ENCODE assay signal across 25 cellular contexts in the genomic region with DNA sequence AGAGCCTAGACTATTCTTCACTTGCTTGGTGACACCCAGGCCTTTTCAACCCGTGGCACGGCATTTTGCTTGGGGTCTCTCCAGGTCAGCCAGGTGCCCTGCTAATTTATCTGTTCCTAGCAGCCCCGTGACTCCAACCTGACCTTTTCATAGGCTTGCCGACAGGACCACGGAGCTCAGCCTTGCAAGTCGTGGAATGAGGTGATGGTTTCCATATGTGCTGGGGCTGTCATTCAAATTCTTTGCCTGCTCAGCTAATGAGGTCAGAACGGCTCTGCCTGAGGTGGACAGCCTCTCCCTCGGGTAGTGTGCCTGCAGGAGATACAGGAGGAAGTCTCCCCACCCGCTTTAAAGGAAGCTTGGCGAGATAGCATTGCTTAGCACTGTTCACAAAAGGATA.
DNase-seq lines count a peak whose midpoint lies in the region; ATAC-seq, FAIRE-seq and TF ChIP-seq lines count a peak whose summit lies in the region.
"Had no signal": no experiment of that assay in that cellular context is flagged by ENCODE, and none has a peak within 500 bp of the region (broad histone marks: within the 10 kb centered on the region; RNA-seq: fewer than 3 reads in every experiment).

No MANE protein-coding gene starts in this region.

- H4K20me1 ChIP-seq in OCI-LY7 (ENCODE audit: insufficient read depth, low read length) = no peaks in the 10 kb centered on the region

- no peak for FAIRE-seq in HTR-8/SVneo (lab: Jason Lieb, UNC)
- FAIRE-seq: D721Med had no signal

- POLR2A ChIA-PET in OCI-LY7 (lab: Charles Lee) = no interaction called here

- DNase-seq in HTR-8/SVneo (ENCODE audit: insufficient read length, low spot score) = peak; percentile 29
- peak; percentile 10 for DNase-seq in astrocyte of the hippocampus (ENCODE audit: low read depth, low spot score)
- DNase-seq in iris pigment epithelial cell (ENCODE audit: low read depth) = peak; percentile 8
- no peak for DNase-seq in type B pancreatic cell (ENCODE audit: extremely low spot score, unreplicated experiment)
- DNase-seq in OCI-LY7 (ENCODE audit: low spot score) = no peak
- no peak for DNase-seq in NCI-H446 treated with DMSO at 0.1 percent for 48 hours (lab: John Stamatoyannopoulos, UW)
- DNase-seq: activated CD4-positive, alpha-beta T cell treated with anti-CD3 and anti-CD28 coated beads for 36 hours; activated gamma-delta T cell treated with Interleukin-2 at 50 U/mL for 16 hours; activated T-cell treated with anti-CD3 and anti-CD28 coated beads, Interleukin-2, amount 50 U/mL, for 24 hours; colonic mucosa; effector memory CD8-positive, alpha-beta T cell; naive thymus-derived CD8-positive, alpha-beta T cell; NCI-H1417 treated with DMSO at 0.1 percent for 48 hours; NCI-H2081; OCI-M1; T-helper 2 cell; upper lobe of left lung had no signal

- H3K4me3 Mint-ChIP-seq in type B pancreatic cell = no peak overlapping the region
- H3K4me3 Mint-ChIP-seq: activated CD4-positive, alpha-beta T cell treated with anti-CD3 and anti-CD28 coated beads for 36 hours; activated T-cell treated with anti-CD3 and anti-CD28 coated beads, Interleukin-2, amount 50 U/mL, for 24 hours; brain; effector memory CD8-positive, alpha-beta T cell; naive thymus-derived CD8-positive, alpha-beta T cell had no signal

- ATAC-seq in GM21390 (IDR thresholded peaks at IDR 0.05; ENCODE audit: unreplicated experiment) = no peak
- ATAC-seq: activated CD4-positive, alpha-beta T cell treated with anti-CD3 and anti-CD28 coated beads for 36 hours; effector memory CD8-positive, alpha-beta T cell; gastroesophageal sphincter; naive thymus-derived CD8-positive, alpha-beta T cell; SK-N-SH treated with all-trans-retinoic acid at 6 μM for 48 hours had no signal

- peaks cover 11% of the 10 kb centered on the region for H3K36me3 Mint-ChIP-seq in type B pancreatic cell

- no TSS peak for BruUV-seq in OCI-LY7 (replicated peaks; lab: Mats Ljungman, UMichigan)

- H3K27ac ChIP-seq in OCI-LY7 (ENCODE audit: low read depth, low read length, poor library complexity, severe bottlenecking) = no peak overlapping the region
- H3K27ac ChIP-seq: colonic mucosa, gastroesophageal sphincter, KMS-11, parathyroid adenoma, right atrium auricular region, upper lobe of left lung had no signal

- H3K9me2 ChIP-seq in OCI-LY7 (ENCODE audit: insufficient read depth, low read length) = no peaks in the 10 kb centered on the region

- TF ChIP-seq CTCF in type B pancreatic cell (conservative IDR thresholded peaks at IDR 0.05) = no peak
- TF ChIP-seq CTCF in OCI-LY7 (conservative IDR thresholded peaks at IDR 0.05; ENCODE audit: low read length) = no peak

- peaks cover 13% of the 10 kb centered on the region for H3K9me3 Mint-ChIP-seq in type B pancreatic cell

- no peak overlapping the region for H3K4me2 ChIP-seq in OCI-LY7 (ENCODE audit: low read length)
- H3K4me2 ChIP-seq: KMS-11 had no signal

- no peak overlapping the region for H2AFZ ChIP-seq in OCI-LY7 (ENCODE audit: low read length)
- H2AFZ ChIP-seq: parathyroid adenoma had no signal

- intact Hi-C loops in OCI-LY7 (cut with micrococcal nuclease; ENCODE audit: unreplicated experiment) = no loop called here

- no peaks in the 10 kb centered on the region for H3K36me3 ChIP-seq in OCI-LY7 (ENCODE audit: insufficient read depth, low read length)
- H3K36me3 ChIP-seq: colonic mucosa, gastroesophageal sphincter, right atrium auricular region, upper lobe of left lung had no signal

- H3K4me1 ChIP-seq in OCI-LY7 (ENCODE audit: insufficient read depth, low read length, poor library complexity, severe bottlenecking) = no peaks in the 10 kb centered on the region
- H3K4me1 ChIP-seq: colonic mucosa, parathyroid adenoma, right atrium auricular region, upper lobe of left lung had no signal

- no peaks in the 10 kb centered on the region for H3K79me2 ChIP-seq in OCI-LY7 (ENCODE audit: insufficient read depth, low read depth, low read length)
- H3K79me2 ChIP-seq: parathyroid adenoma had no signal

- CTCF ChIA-PET in OCI-LY7 (lab: Charles Lee; ENCODE audit: unreplicated experiment) = no interaction called here

- no peaks in the 10 kb centered on the region for H3K27me3 Mint-ChIP-seq in type B pancreatic cell
- H3K27me3 Mint-ChIP-seq: activated CD4-positive, alpha-beta T cell treated with anti-CD3 and anti-CD28 coated beads for 36 hours; activated T-cell treated with anti-CD3 and anti-CD28 coated beads, Interleukin-2, amount 50 U/mL, for 24 hours; brain; effector memory CD8-positive, alpha-beta T cell; naive thymus-derived CD8-positive, alpha-beta T cell had no signal

- peaks cover 22% of the 10 kb centered on the region for H3K4me1 Mint-ChIP-seq in type B pancreatic cell (ENCODE audit: unreplicated experiment)
- H3K4me1 Mint-ChIP-seq: activated CD4-positive, alpha-beta T cell treated with anti-CD3 and anti-CD28 coated beads for 36 hours had no signal

- no peaks in the 10 kb centered on the region for H3K9me3 ChIP-seq in OCI-LY7 (ENCODE audit: low read length)
- H3K9me3 ChIP-seq: colonic mucosa had no signal

- no peak overlapping the region for H3K4me3 ChIP-seq in OCI-LY7 (ENCODE audit: low read depth, low read length, poor library complexity, severe bottlenecking)
- H3K4me3 ChIP-seq: colonic mucosa, gastroesophageal sphincter, right atrium auricular region, upper lobe of left lung had no signal

- peak overlapping the region; percentile 0 for H3K27ac Mint-ChIP-seq in type B pancreatic cell
- H3K27ac Mint-ChIP-seq: activated CD4-positive, alpha-beta T cell treated with anti-CD3 and anti-CD28 coated beads for 36 hours; activated T-cell treated with anti-CD3 and anti-CD28 coated beads, Interleukin-2, amount 50 U/mL, for 24 hours; effector memory CD8-positive, alpha-beta T cell; naive thymus-derived CD8-positive, alpha-beta T cell had no signal

Comparison
In these comparisons a context has a peak if more than half of its experiments do, and no peak if none do; other contexts are left out.
1. DNase-seq: peak in HTR-8/SVneo (single experiment), astrocyte of the hippocampus (single experiment) and iris pigment epithelial cell (single experiment); none in type B pancreatic cell (single experiment), OCI-LY7 (single experiment) and NCI-H446 treated with DMSO at 0.1 percent for 48 hours (single experiment).